ENCODE assay signal across 1 cellular context in genomic region chr19:58575183-58576041, GRCh38.
TF ChIP-seq lines count a peak whose summit lies in the region.

No MANE protein-coding gene starts in this region.

TF ChIP-seq in Ishikawa, 13 proteins besides CTCF, POLR2A, EP300 and RAD21 (continued from another document):
- TF ChIP-seq, protein P1, sequence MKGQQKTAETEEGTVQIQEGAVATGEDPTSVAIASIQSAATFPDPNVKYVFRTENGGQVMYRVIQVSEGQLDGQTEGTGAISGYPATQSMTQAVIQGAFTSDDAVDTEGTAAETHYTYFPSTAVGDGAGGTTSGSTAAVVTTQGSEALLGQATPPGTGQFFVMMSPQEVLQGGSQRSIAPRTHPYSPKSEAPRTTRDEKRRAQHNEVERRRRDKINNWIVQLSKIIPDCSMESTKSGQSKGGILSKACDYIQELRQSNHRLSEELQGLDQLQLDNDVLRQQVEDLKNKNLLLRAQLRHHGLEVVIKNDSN (IDR thresholded peaks at IDR 0.05), result peak; percentile 49; the same call in 1 of the 2 replicates
- peak; percentile 69; the same call in 1 of the 2 replicates for TF ChIP-seq TAF1 (IDR thresholded peaks at IDR 0.05; ENCODE audit: low read depth)
- peak; percentile 84 for TF ChIP-seq CREB1 (IDR thresholded peaks at IDR 0.05; ENCODE audit: low read depth)
- TF ChIP-seq, protein P2, sequence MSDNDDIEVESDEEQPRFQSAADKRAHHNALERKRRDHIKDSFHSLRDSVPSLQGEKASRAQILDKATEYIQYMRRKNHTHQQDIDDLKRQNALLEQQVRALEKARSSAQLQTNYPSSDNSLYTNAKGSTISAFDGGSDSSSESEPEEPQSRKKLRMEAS (IDR thresholded peaks at IDR 0.05), result peak; percentile 68; the same call in 1 of the 2 replicates
TF ChIP-seq in Ishikawa: peak in this region for 6.
